Comparison of ENCODE assay signal across 1 cellular context in the genomic region with DNA sequence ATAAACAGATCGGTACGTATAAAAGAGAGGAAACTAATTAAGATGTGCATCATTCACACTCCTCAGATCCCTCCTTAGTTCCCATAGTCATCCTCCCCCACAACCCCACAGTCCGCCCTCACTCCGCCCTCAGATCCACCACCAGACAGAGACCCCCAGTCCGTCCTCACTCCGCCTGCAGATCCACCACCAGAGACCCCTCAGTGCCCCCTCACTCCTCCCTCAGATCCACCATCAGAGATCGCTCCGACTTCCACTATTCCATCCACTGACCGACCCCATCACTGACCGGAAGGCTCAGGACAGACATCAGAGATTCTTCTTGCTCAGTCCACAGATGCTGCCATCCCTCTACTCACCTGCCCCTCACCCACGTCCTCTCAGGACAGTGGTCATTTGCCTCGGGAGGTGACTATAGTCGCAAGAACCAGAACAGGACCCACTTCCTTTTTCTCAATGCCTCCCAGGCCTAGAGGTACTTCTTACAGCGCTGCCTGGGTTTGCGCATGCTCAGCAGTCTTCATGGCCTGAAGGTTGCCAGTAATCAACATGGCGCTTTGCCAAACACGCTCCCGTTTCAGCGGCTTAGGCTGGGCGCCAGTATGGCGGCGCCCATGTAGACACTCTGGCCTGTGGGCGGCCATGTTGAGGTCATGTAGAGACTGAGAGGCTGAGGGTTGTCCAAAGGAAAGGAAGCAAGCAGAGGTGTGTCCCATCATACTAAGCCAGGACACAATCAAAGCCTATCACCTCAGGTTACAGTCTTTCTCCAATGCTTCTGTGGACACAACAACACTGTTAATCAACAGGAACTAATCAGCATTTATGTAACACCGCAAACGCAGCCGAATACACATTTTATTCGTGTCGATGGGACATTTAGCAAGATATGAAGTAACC.
TF ChIP-seq lines count a peak whose summit lies in the region.

A gene (minus strand): TSS at position 508 of the 900 bp plus-strand sequence. CDS start 3,009 bp downstream, outside the sequence.

TF ChIP-seq in HEK293, 187 proteins besides CTCF, POLR2A, EP300 and RAD21 (continued from another document):
- TF ChIP-seq, protein P1, sequence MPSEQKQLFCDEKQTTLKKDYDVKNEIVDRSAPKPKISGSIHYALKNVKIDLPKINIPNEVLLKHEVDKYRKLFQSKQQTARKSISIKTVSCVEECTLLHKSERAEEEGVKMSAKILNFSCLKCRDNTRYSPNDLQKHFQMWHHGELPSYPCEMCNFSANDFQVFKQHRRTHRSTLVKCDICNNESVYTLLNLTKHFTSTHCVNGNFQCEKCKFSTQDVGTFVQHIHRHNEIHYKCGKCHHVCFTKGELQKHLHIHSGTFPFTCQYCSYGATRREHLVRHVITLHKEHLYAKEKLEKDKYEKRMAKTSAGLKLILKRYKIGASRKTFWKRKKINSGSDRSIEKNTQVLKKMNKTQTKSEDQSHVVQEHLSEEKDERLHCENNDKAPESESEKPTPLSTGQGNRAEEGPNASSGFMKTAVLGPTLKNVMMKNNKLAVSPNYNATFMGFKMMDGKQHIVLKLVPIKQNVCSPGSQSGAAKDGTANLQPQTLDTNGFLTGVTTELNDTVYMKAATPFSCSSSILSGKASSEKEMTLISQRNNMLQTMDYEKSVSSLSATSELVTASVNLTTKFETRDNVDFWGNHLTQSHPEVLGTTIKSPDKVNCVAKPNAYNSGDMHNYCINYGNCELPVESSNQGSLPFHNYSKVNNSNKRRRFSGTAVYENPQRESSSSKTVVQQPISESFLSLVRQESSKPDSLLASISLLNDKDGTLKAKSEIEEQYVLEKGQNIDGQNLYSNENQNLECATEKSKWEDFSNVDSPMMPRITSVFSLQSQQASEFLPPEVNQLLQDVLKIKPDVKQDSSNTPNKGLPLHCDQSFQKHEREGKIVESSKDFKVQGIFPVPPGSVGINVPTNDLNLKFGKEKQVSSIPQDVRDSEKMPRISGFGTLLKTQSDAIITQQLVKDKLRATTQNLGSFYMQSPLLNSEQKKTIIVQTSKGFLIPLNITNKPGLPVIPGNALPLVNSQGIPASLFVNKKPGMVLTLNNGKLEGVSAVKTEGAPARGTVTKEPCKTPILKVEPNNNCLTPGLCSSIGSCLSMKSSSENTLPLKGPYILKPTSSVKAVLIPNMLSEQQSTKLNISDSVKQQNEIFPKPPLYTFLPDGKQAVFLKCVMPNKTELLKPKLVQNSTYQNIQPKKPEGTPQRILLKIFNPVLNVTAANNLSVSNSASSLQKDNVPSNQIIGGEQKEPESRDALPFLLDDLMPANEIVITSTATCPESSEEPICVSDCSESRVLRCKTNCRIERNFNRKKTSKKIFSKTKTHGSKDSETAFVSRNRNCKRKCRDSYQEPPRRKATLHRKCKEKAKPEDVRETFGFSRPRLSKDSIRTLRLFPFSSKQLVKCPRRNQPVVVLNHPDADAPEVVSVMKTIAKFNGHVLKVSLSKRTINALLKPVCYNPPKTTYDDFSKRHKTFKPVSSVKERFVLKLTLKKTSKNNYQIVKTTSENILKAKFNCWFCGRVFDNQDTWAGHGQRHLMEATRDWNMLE (tag by site-specific recombination; conservative IDR thresholded peaks at IDR 0.05; ENCODE audit: low read depth), result peak; percentile 48
- peak; percentile 73 for TF ChIP-seq ZNF600 (tag by site-specific recombination; IDR thresholded peaks at IDR 0.05)
- TF ChIP-seq ZNF701 (tag by site-specific recombination; IDR thresholded peaks at IDR 0.05), result no peak
- peak; percentile 41 for TF ChIP-seq SP3 (tag by site-specific recombination; IDR thresholded peaks at IDR 0.05)
- TF ChIP-seq ZNF274 (IDR thresholded peaks at IDR 0.05; ENCODE audit: low read length), result no peak
- no peak for TF ChIP-seq ZNF274 (tag by site-specific recombination; IDR thresholded peaks at IDR 0.05; ENCODE audit: borderline replicate concordance)
- TF ChIP-seq ZNF624 (tag by site-specific recombination; IDR thresholded peaks at IDR 0.05), result no peak
- TF ChIP-seq TCF7L2 (IDR thresholded peaks at IDR 0.05; ENCODE audit: borderline replicate concordance, low read depth, low read length), result peak; percentile 65
- TF ChIP-seq ZNF341 (tag by site-specific recombination; IDR thresholded peaks at IDR 0.05; ENCODE audit: low read depth), result peak; percentile 37
- TF ChIP-seq, protein P2, sequence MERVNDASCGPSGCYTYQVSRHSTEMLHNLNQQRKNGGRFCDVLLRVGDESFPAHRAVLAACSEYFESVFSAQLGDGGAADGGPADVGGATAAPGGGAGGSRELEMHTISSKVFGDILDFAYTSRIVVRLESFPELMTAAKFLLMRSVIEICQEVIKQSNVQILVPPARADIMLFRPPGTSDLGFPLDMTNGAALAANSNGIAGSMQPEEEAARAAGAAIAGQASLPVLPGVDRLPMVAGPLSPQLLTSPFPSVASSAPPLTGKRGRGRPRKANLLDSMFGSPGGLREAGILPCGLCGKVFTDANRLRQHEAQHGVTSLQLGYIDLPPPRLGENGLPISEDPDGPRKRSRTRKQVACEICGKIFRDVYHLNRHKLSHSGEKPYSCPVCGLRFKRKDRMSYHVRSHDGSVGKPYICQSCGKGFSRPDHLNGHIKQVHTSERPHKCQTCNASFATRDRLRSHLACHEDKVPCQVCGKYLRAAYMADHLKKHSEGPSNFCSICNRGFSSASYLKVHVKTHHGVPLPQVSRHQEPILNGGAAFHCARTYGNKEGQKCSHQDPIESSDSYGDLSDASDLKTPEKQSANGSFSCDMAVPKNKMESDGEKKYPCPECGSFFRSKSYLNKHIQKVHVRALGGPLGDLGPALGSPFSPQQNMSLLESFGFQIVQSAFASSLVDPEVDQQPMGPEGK (tag by site-specific recombination; IDR thresholded peaks at IDR 0.05), result peak; percentile 47; the same call in 1 of the 2 replicates
- peak; percentile 85 for TF ChIP-seq YY2 (tag by site-specific recombination; IDR thresholded peaks at IDR 0.05)
- TF ChIP-seq GLIS2 (tag by site-specific recombination; IDR thresholded peaks at IDR 0.05), result peak; percentile 70
- 0 out of 2 replicates have a peak, but pooled peaks have one; percentile 66 for TF ChIP-seq ZFP37 (tag by site-specific recombination; IDR thresholded peaks at IDR 0.05)
- 0 out of 2 replicates have a peak, but pooled peaks have one; percentile 51 for TF ChIP-seq BCL11A (tag by site-specific recombination; IDR thresholded peaks at IDR 0.05; ENCODE audit: low read depth)
- no peak for TF ChIP-seq ZNF114 (tag by site-specific recombination; IDR thresholded peaks at IDR 0.05)
- TF ChIP-seq, protein P3, sequence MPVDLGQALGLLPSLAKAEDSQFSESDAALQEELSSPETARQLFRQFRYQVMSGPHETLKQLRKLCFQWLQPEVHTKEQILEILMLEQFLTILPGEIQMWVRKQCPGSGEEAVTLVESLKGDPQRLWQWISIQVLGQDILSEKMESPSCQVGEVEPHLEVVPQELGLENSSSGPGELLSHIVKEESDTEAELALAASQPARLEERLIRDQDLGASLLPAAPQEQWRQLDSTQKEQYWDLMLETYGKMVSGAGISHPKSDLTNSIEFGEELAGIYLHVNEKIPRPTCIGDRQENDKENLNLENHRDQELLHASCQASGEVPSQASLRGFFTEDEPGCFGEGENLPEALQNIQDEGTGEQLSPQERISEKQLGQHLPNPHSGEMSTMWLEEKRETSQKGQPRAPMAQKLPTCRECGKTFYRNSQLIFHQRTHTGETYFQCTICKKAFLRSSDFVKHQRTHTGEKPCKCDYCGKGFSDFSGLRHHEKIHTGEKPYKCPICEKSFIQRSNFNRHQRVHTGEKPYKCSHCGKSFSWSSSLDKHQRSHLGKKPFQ (tag by site-specific recombination; IDR thresholded peaks at IDR 0.05), result 0 out of 2 replicates have a peak, but pooled peaks have one; percentile 47
- TF ChIP-seq ZNF354C (tag by site-specific recombination; IDR thresholded peaks at IDR 0.05; ENCODE audit: borderline replicate concordance, low read depth), result no peak
- TF ChIP-seq YY1 (tag by site-specific recombination; IDR thresholded peaks at IDR 0.05), result peak; percentile 86
- TF ChIP-seq ZNF335 (tag by site-specific recombination; conservative IDR thresholded peaks at IDR 0.05), result peak; percentile 92
- no peak for TF ChIP-seq ZFP3 (tag by site-specific recombination; IDR thresholded peaks at IDR 0.05; ENCODE audit: low read depth)
